30 cellular contexts compared by ENCODE assay signal in genomic region chr9:124535846-124536245, GRCh38. TPM values are rescaled to one million over a fixed set of nuclear protein-coding genes. Genes with fewer than 3 reads are reported as not detected.
"Had no signal": no experiment of that assay in that cellular context is flagged by ENCODE, and none has a peak within 500 bp of the region (broad histone marks: within the 10 kb centered on the region; RNA-seq: fewer than 3 reads in every experiment).

No MANE protein-coding gene starts in this region.

- ATAC-seq: activated CD8-positive, alpha-beta memory T cell treated with anti-CD3 and anti-CD28 coated beads, Interleukin-2, amount 10 ng/mL, durations not matched to agents 7 days and 5 days; activated naive CD4-positive, alpha-beta T cell treated with anti-CD3 and anti-CD28 coated beads, Interleukin-2, amount 50 U/mL, for 72 hours; activated naive CD8-positive, alpha-beta T cell treated with anti-CD3 and anti-CD28 coated beads, Interleukin-2, amount 50 U/mL, for 24 hours had no signal

- H3K27me3 ChIP-seq: Peyer's patch, SJSA1 had no signal

- H3K36me3 Mint-ChIP-seq: activated CD8-positive, alpha-beta memory T cell treated with anti-CD3 and anti-CD28 coated beads, Interleukin-2, amount 10 ng/mL, durations not matched to agents 7 days and 5 days; activated naive CD4-positive, alpha-beta T cell treated with anti-CD3 and anti-CD28 coated beads, Interleukin-2, amount 50 U/mL, for 72 hours had no signal

- H3K27me3 Mint-ChIP-seq: activated B cell treated with CpG ODN at 0.5 μM for 24 hours had no signal

- DNase-seq: activated B cell treated with CpG ODN at 0.5 μM for 24 hours; activated CD4-positive, alpha-beta T cell treated with anti-CD3 and anti-CD28 coated beads for 1 hour; activated CD4-positive, alpha-beta T cell treated with anti-CD3 and anti-CD28 coated beads, Interleukin-2, amount 10 ng/mL, durations not matched to agents 24 days and 14 days; activated CD4-positive, alpha-beta T cell treated with anti-CD3 and anti-CD28 coated beads, Interleukin-2, amount 50 U/mL, for 48 hours; activated CD8-positive, alpha-beta memory T cell treated with anti-CD3 and anti-CD28 coated beads, Interleukin-2, amount 10 ng/mL, durations not matched to agents 7 days and 5 days; activated effector memory CD4-positive, alpha-beta T cell treated with Interleukin-2 at 50 U/mL for 16 hours; activated naive CD4-positive, alpha-beta T cell; activated naive CD8-positive, alpha-beta T cell treated with anti-CD3 and anti-CD28 coated beads, Interleukin-2, amount 50 U/mL, for 24 hours; activated T-cell treated with anti-CD3 and anti-CD28 coated beads, Interleukin-2, amount 50 U/mL, for 24 hours; amniotic stem cell; central memory CD4-positive, alpha-beta T cell; Kasumi-1; KBM-7; NCI-H1048; NCI-H146; NCI-H187 treated with DMSO at 0.1 percent for 48 hours; NCI-H2081 treated with DMSO at 0.1 percent for 48 hours; NCI-H2171 treated with DMSO at 0.1 percent for 48 hours; NCI-H345; NCI-H510A; NCI-H526 treated with DMSO at 0.1 percent for 48 hours; Peyer's patch; SHP77; SW 1271 had no signal

- H3K9me3 Mint-ChIP-seq: activated B cell treated with CpG ODN at 0.5 μM for 24 hours; activated CD4-positive, alpha-beta T cell treated with anti-CD3 and anti-CD28 coated beads, Interleukin-2, amount 10 ng/mL, durations not matched to agents 24 days and 14 days; activated naive CD4-positive, alpha-beta T cell treated with anti-CD3 and anti-CD28 coated beads, Interleukin-2, amount 50 U/mL, for 72 hours; activated naive CD8-positive, alpha-beta T cell treated with anti-CD3 and anti-CD28 coated beads, Interleukin-2, amount 50 U/mL, for 24 hours; activated T-cell treated with anti-CD3 and anti-CD28 coated beads, Interleukin-2, amount 50 U/mL, for 24 hours; activated T-helper 1 cell treated with anti-CD3 and anti-CD28 coated beads, Interleukin-12 subunit alpha, Interleukin-12 subunit beta, Interleukin-2, Interleukin-4 antibody, amounts not matched to agents 30 ng/mL and 10 ng/mL and 1 ng/mL, durations not matched to agents 14 hours and 24 hours and 36 hours; T-helper 2 cell treated with Interferon-gamma antibody and Interleukin-4, amounts not matched to agents 5 μg/mL and 100 μg/mL, for 36 hours had no signal

- H3K36me3 ChIP-seq: SJSA1 had no signal

- H3K27ac ChIP-seq: Peyer's patch, SJSA1 had no signal

- H3K9me3 ChIP-seq: Peyer's patch, SJSA1 had no signal

- H3K4me3 Mint-ChIP-seq: activated B cell treated with CpG ODN at 0.5 μM for 24 hours; activated CD4-positive, alpha-beta T cell treated with anti-CD3 and anti-CD28 coated beads, Interleukin-2, amount 10 ng/mL, durations not matched to agents 24 days and 14 days; activated CD8-positive, alpha-beta memory T cell treated with anti-CD3 and anti-CD28 coated beads, Interleukin-2, amount 10 ng/mL, durations not matched to agents 7 days and 5 days; activated naive CD8-positive, alpha-beta T cell treated with anti-CD3 and anti-CD28 coated beads, Interleukin-2, amount 50 U/mL, for 24 hours; activated T-cell treated with anti-CD3 and anti-CD28 coated beads, Interleukin-2, amount 50 U/mL, for 24 hours; activated T-helper 1 cell treated with anti-CD3 and anti-CD28 coated beads, Interleukin-12 subunit alpha, Interleukin-12 subunit beta, Interleukin-2, Interleukin-4 antibody, amounts not matched to agents 30 ng/mL and 10 ng/mL and 1 ng/mL, durations not matched to agents 14 hours and 24 hours and 36 hours; T-helper 2 cell treated with Interferon-gamma antibody and Interleukin-4, amounts not matched to agents 5 μg/mL and 100 μg/mL, for 36 hours had no signal

- H3K4me1 Mint-ChIP-seq: activated B cell treated with CpG ODN at 0.5 μM for 24 hours; activated CD4-positive, alpha-beta T cell treated with anti-CD3 and anti-CD28 coated beads, Interleukin-2, amount 10 ng/mL, durations not matched to agents 24 days and 14 days; activated CD8-positive, alpha-beta memory T cell treated with anti-CD3 and anti-CD28 coated beads, Interleukin-2, amount 10 ng/mL, durations not matched to agents 7 days and 5 days; activated naive CD8-positive, alpha-beta T cell treated with anti-CD3 and anti-CD28 coated beads, Interleukin-2, amount 50 U/mL, for 24 hours had no signal

- H3K4me3 ChIP-seq: Peyer's patch, SJSA1 had no signal

- H3K4me1 ChIP-seq: Peyer's patch had no signal

- H3K27ac Mint-ChIP-seq: activated B cell treated with CpG ODN at 0.5 μM for 24 hours; activated CD4-positive, alpha-beta T cell treated with anti-CD3 and anti-CD28 coated beads, Interleukin-2, amount 10 ng/mL, durations not matched to agents 24 days and 14 days; activated CD8-positive, alpha-beta memory T cell treated with anti-CD3 and anti-CD28 coated beads, Interleukin-2, amount 10 ng/mL, durations not matched to agents 7 days and 5 days; activated naive CD4-positive, alpha-beta T cell treated with anti-CD3 and anti-CD28 coated beads, Interleukin-2, amount 50 U/mL, for 72 hours; activated naive CD8-positive, alpha-beta T cell treated with anti-CD3 and anti-CD28 coated beads, Interleukin-2, amount 50 U/mL, for 24 hours; activated T-cell treated with anti-CD3 and anti-CD28 coated beads, Interleukin-2, amount 50 U/mL, for 24 hours; activated T-helper 1 cell treated with anti-CD3 and anti-CD28 coated beads, Interleukin-12 subunit alpha, Interleukin-12 subunit beta, Interleukin-2, Interleukin-4 antibody, amounts not matched to agents 30 ng/mL and 10 ng/mL and 1 ng/mL, durations not matched to agents 14 hours and 24 hours and 36 hours; T-helper 2 cell treated with Interferon-gamma antibody and Interleukin-4, amounts not matched to agents 5 μg/mL and 100 μg/mL, for 36 hours had no signal

RNA-seq across cellular contexts. Expression of gene NR5A1, which starts 28.6 kb away (rescaled TPM):
- total RNA-seq: activated B cell treated with CpG ODN at 0.5 μM for 24 hours; activated CD4-positive, alpha-beta T cell treated with anti-CD3 and anti-CD28 coated beads, Interleukin-2, amount 10 ng/mL, durations not matched to agents 24 days and 14 days; activated CD8-positive, alpha-beta memory T cell treated with anti-CD3 and anti-CD28 coated beads, Interleukin-2, amount 10 ng/mL, durations not matched to agents 7 days and 5 days; activated naive CD4-positive, alpha-beta T cell treated with anti-CD3 and anti-CD28 coated beads, Interleukin-2, amount 50 U/mL, for 72 hours; activated T-helper 1 cell treated with anti-CD3 and anti-CD28 coated beads, Interleukin-12 subunit alpha, Interleukin-12 subunit beta, Interleukin-2, Interleukin-4 antibody, amounts not matched to agents 30 ng/mL and 10 ng/mL and 1 ng/mL, durations not matched to agents 14 hours and 24 hours and 36 hours; chondrocyte; SJSA1; T-helper 1 cell treated with Interleukin-12 subunit alpha and Interleukin-12 subunit beta and Interleukin-4 antibody, amounts not matched to agents 30 ng/mL and 1 ng/mL, for 36 hours had no signal
